In genomic region chr6:43310137-43310536, GRCh38 we compare ENCODE assay signal across 21 cellular contexts. TPM values are rescaled to one million over a fixed set of nuclear protein-coding genes. Genes with fewer than 3 reads are reported as not detected.
"Had no signal": no experiment of that assay in that cellular context is flagged by ENCODE, and none has a peak within 500 bp of the region (broad histone marks: within the 10 kb centered on the region; RNA-seq: fewer than 3 reads in every experiment).

No MANE protein-coding gene starts in this region.

- H3K36me3 ChIP-seq: brain microvascular endothelial cell, colonic mucosa, gastrocnemius medialis had no signal

- H3K4me3 ChIP-seq: colonic mucosa, gastrocnemius medialis had no signal

- DNase-seq: activated CD4-positive, alpha-beta memory T cell treated with anti-CD3 and anti-CD28 coated beads, Interleukin-2, amount 10 ng/mL, durations not matched to agents 7 days and 5 days; activated CD4-positive, alpha-beta T cell treated with anti-CD3 and anti-CD28 coated beads for 36 hours; activated naive CD4-positive, alpha-beta T cell treated with anti-CD3 and anti-CD28 coated beads for 36 hours; activated T-cell treated with anti-CD3 and anti-CD28 coated beads, Interleukin-2, amount 50 U/mL, for 1 hour; brain microvascular endothelial cell; colonic mucosa; endodermal cell; gastrocnemius medialis; head of caudate nucleus; nephron progenitor cell; stimulated activated CD4-positive, alpha-beta T cell treated with anti-CD3 and anti-CD28 coated beads, Interleukin-2, amount 100 ng/mL, for 24 hours; stimulated activated naive CD8-positive, alpha-beta T cell treated with anti-CD3 and anti-CD28 coated beads, Interleukin-15, Interleukin-2, amounts not matched to agents 100 U/mL and 50 U/mL, for 24 hours; trophoblast cell had no signal

- H3K27ac ChIP-seq: brain microvascular endothelial cell, colonic mucosa, gastrocnemius medialis had no signal

- H3K9me3 ChIP-seq: colonic mucosa, gastrocnemius medialis had no signal

- H3K27me3 ChIP-seq: colonic mucosa had no signal

- H3K4me1 ChIP-seq: colonic mucosa had no signal

RNA-seq across cellular contexts. Expression of gene CRIP3, which starts 1.5 kb away (rescaled TPM):
- total RNA-seq: epithelial cell of proximal tubule, lung microvascular endothelial cell, myocyte had no signal

RNA-seq across cellular contexts. Expression of gene SLC22A7, which starts 12.1 kb away (rescaled TPM):
- total RNA-seq: activated CD4-positive, alpha-beta memory T cell treated with anti-CD3 and anti-CD28 coated beads, Interleukin-2, amount 10 ng/mL, durations not matched to agents 7 days and 5 days; activated CD4-positive, alpha-beta T cell treated with anti-CD3 and anti-CD28 coated beads for 36 hours; activated naive CD4-positive, alpha-beta T cell treated with anti-CD3 and anti-CD28 coated beads for 36 hours; colonic mucosa; endodermal cell; epithelial cell of proximal tubule; lung microvascular endothelial cell; myocyte; omental fat pad; progenitor cell of endocrine pancreas; skeletal muscle tissue; T-helper 2 cell treated with Interferon-gamma antibody and Interleukin-4, amounts not matched to agents 100 ng/mL and 5 ng/mL, for 36 hours had no signal
- polyA plus RNA-seq: keratinocyte had no signal
